8 cellular contexts compared by ENCODE assay signal in genomic region chr3:53236112-53236841, GRCh38. TPM values are rescaled to one million over a fixed set of nuclear protein-coding genes. Genes with fewer than 3 reads are reported as not detected.
DNase-seq lines count a peak whose midpoint lies in the region; ATAC-seq and TF ChIP-seq lines count a peak whose summit lies in the region.

No MANE protein-coding gene starts in this region.

- no peak overlapping the region for H3K9ac ChIP-seq in duodenal mucosa (ENCODE audit: low read depth in 1 of 2, low read length in 2 of 2)

- DNase-seq in GM23338 (ENCODE audit: low spot score) (no peak), RWPE1 (ENCODE audit: low spot score) (peak; percentile 60), lung microvascular endothelial cell (ENCODE audit: low read depth in 2 of 2) (peak; percentile 94 to 95), ureter (ENCODE audit: low spot score) (peak; percentile 73), NCI-H526 (lab: John Stamatoyannopoulos, UW) (no peak), immature natural killer cell (no peak)

- H3K27ac Mint-ChIP-seq in GM23338 (peak overlapping the region; percentile 79), immature natural killer cell (peak overlapping the region in 1 of 6 donors; percentile 19)

- H3K4me1 Mint-ChIP-seq in GM23338 (peaks cover 33% of the 10 kb centered on the region), immature natural killer cell (peaks cover 0 to 2% of the 10 kb centered on the region in 2 donors)

- H3K27me3 Mint-ChIP-seq in GM23338 (ENCODE audit: insufficient read depth, low read depth, poor library complexity) (peaks cover 31% of the 10 kb centered on the region), immature natural killer cell (ENCODE audit: low read depth in 3 of 3) (peaks cover 0 to 1% (median 0%) of the 10 kb centered on the region in 3 donors)

- H3K9me2 ChIP-seq in GM23338 (ENCODE audit: insufficient read depth): no peaks in the 10 kb centered on the region

- H4K20me1 ChIP-seq in GM23338 (replicated peaks; ENCODE audit: insufficient read depth): peaks cover 67% of the 10 kb centered on the region

- no peak for TF ChIP-seq CTCF in GM23338 (conservative IDR thresholded peaks at IDR 0.05; ENCODE audit: low read depth in 2 of 2)
- TF ChIP-seq CTCF in RWPE1 (conservative IDR thresholded peaks at IDR 0.05; ENCODE audit: low read depth): no peak

- H3K4me1 ChIP-seq in GM23338 (ENCODE audit: insufficient read depth) (0 out of 2 replicates have a peak, but pooled peaks cover 3% of the 10 kb centered on the region), duodenal mucosa (ENCODE audit: control insufficient read depth in 1 of 2, insufficient read depth in 2 of 2, low read length in 2 of 2) (peaks cover 25% of the 10 kb centered on the region in 2 donors)

- ATAC-seq in GM23338 (peak; percentile 47), GM21529 (IDR thresholded peaks at IDR 0.05; ENCODE audit: unreplicated experiment) (no peak)

- H3K4me2 ChIP-seq in GM23338: no peak overlapping the region

- H3K79me2 ChIP-seq in GM23338 (replicated peaks; ENCODE audit: insufficient read depth): peaks cover 45% of the 10 kb centered on the region

- POLR2A ChIA-PET in RWPE1 (lab: Yijun Ruan, JAX; ENCODE audit: low non-redundant PET): no interaction called here

- H3K4me3 Mint-ChIP-seq in GM23338 (no peak overlapping the region), immature natural killer cell (no peak overlapping the region)

- H3K9me3 ChIP-seq in duodenal mucosa (ENCODE audit: control insufficient read depth in 1 of 2, low read length in 2 of 2): no peaks in the 10 kb centered on the region

- H3K36me3 ChIP-seq in GM23338 (ENCODE audit: insufficient read depth) (peaks cover 73% of the 10 kb centered on the region), duodenal mucosa (ENCODE audit: control insufficient read depth in 1 of 2, insufficient read depth in 2 of 2, low read length in 2 of 2) (peaks cover 37 to 89% of the 10 kb centered on the region in 2 donors)

- H3K36me3 Mint-ChIP-seq in GM23338 (ENCODE audit: low read depth): peaks cover 100% of the 10 kb centered on the region
- peaks cover 4 to 18% (median 4%) of the 10 kb centered on the region in 3 donors for H3K36me3 Mint-ChIP-seq in immature natural killer cell

- H3K27me3 ChIP-seq in GM23338 (ENCODE audit: insufficient read depth): no peaks in the 10 kb centered on the region
- no peaks in the 10 kb centered on the region for H3K27me3 ChIP-seq in duodenal mucosa (ENCODE audit: control insufficient read depth in 1 of 2, insufficient read depth in 2 of 2, low read length in 2 of 2)

- H3K4me3 ChIP-seq in GM23338: no peak overlapping the region
- peak overlapping the region in 1 of 2 donors; percentile 35 for H3K4me3 ChIP-seq in duodenal mucosa (ENCODE audit: low read depth in 1 of 2, low read length in 2 of 2)

- peaks cover 65% of the 10 kb centered on the region for H3F3A ChIP-seq in GM23338 (replicated peaks; ENCODE audit: low read depth)

- H3K9me3 Mint-ChIP-seq in GM23338 (no peaks in the 10 kb centered on the region), immature natural killer cell (no peaks in the 10 kb centered on the region)

- H2AFZ ChIP-seq in GM23338: no peak overlapping the region

- CTCF ChIA-PET in RWPE1 (lab: Yijun Ruan, JAX): interaction anchor here (0.6 to 2.0 kb wide), 2 partner anchors 16 to 128 kb away, joined by 4 to 8 read pairs; no protein-coding TSS in a partner anchor

- peak overlapping the region; percentile 89 for H3K27ac ChIP-seq in GM23338 (ENCODE audit: low read depth)
- H3K27ac ChIP-seq in RWPE1: peak overlapping the region; percentile 96
- H3K27ac ChIP-seq in duodenal mucosa (ENCODE audit: low read depth, low read length): peak overlapping the region; percentile 22

TF ChIP-seq in GM23338, 12 proteins besides CTCF, POLR2A, EP300 and RAD21:
- TF ChIP-seq EZH2phosphoT487 (IDR thresholded peaks at IDR 0.05; ENCODE audit: unreplicated experiment) (no peak), NANOG (IDR thresholded peaks at IDR 0.05; ENCODE audit: borderline replicate concordance) (no peak), REST (IDR thresholded peaks at IDR 0.05; ENCODE audit: unreplicated experiment) (no peak), ZNF331 (CRISPR knock-in tag; IDR thresholded peaks at IDR 0.05; ENCODE audit: low read depth) (no peak), ZNF114 (CRISPR knock-in tag; IDR thresholded peaks at IDR 0.05) (no peak)

RNA-seq across cellular contexts. Expression of gene TKT, which starts 19.5 kb away (rescaled TPM):
- 1,229 and 1,411 TPM in 2 replicates for total RNA-seq in GM23338 (2014; rRNA removed; shearing (Covaris generic))
- polyA plus RNA-seq in GM23338 (2016; fragmentation: Nextera tagmentation; extraction: Ambion mirVana) (584 and 604 TPM in 2 replicates), immature natural killer cell (10 to 100 TPM; 52.6 to 75.2 (median 69.3) TPM)
- total RNA-seq in lung microvascular endothelial cell (112 and 265 TPM in 2 replicates), ureter (194 TPM)

Comparison
In these comparisons a context has a peak if more than half of its experiments do, and no peak if none do; other contexts are left out.
1. DNase-seq: peak in RWPE1 (single experiment), lung microvascular endothelial cell (2 of 2) and ureter (single experiment); none in GM23338 (single experiment), NCI-H526 (0 of 2) and immature natural killer cell (0 of 3).
2. H3K27ac ChIP-seq: peak in every context shown above with its lines; median percentile 96 in RWPE1; 89 in GM23338; 22 in duodenal mucosa.